Comparison of ENCODE assay signal across 9 cellular contexts in genomic region chr16:58638148-58639036, GRCh38. TPM values are rescaled to one million over a fixed set of nuclear protein-coding genes. Genes with fewer than 3 reads are reported as not detected.
A peak's percentile ranks its signal among the peaks of the same experiment; 100 is the strongest.
DNase-seq lines count a peak whose midpoint lies in the region; ATAC-seq and TF ChIP-seq lines count a peak whose summit lies in the region.
"Had no signal": no experiment of that assay in that cellular context is flagged by ENCODE, and none has a peak within 500 bp of the region (broad histone marks: within the 10 kb centered on the region; RNA-seq: fewer than 3 reads in every experiment).

No MANE protein-coding gene starts in this region.

- 36% methylated on average over 8 of the region's 8 CpGs for WGBS in liver

- H3K4me3 Mint-ChIP-seq in stimulated activated naive B cell treated with anti-CD40 and anti-IgM and Interleukin-4, amounts not matched to agents 10 μg/mL and 1 μg/mL and 100 μg/mL, for 72 hours = no peak overlapping the region

- H3K9ac ChIP-seq in liver (ENCODE audit: low read depth in 1 of 2, low read length in 2 of 2) = no peak overlapping the region

- no peaks in the 10 kb centered on the region for H3K36me3 ChIP-seq in liver (ENCODE audit: control insufficient read depth in 4 of 4, insufficient read depth in 3 of 4, low read depth in 1 of 4, low read length in 3 of 4)

- H3K36me3 Mint-ChIP-seq in stimulated activated naive B cell treated with anti-CD40 and anti-IgM and Interleukin-4, amounts not matched to agents 10 μg/mL and 1 μg/mL and 100 μg/mL, for 72 hours = no peaks in the 10 kb centered on the region

- H3K4me1 Mint-ChIP-seq in stimulated activated naive B cell treated with anti-CD40 and anti-IgM and Interleukin-4, amounts not matched to agents 10 μg/mL and 1 μg/mL and 100 μg/mL, for 72 hours = no peaks in the 10 kb centered on the region

- TF ChIP-seq CTCF in cardiac fibroblast (IDR thresholded peaks at IDR 0.05; ENCODE audit: low read depth, low read length) (peak; percentile 53), liver (IDR thresholded peaks at IDR 0.05; ENCODE audit: low read depth, low read length, missing input control) (peak; percentile 67)

- peaks cover 0 to 6% of the 10 kb centered on the region in 2 donors for H3K27me3 Mint-ChIP-seq in stimulated activated naive B cell treated with anti-CD40 and anti-IgM and Interleukin-4, amounts not matched to agents 10 μg/mL and 1 μg/mL and 100 μg/mL, for 72 hours

- peak; percentile 84 for TF ChIP-seq RAD21 in Ishikawa (IDR thresholded peaks at IDR 0.05; ENCODE audit: low read depth)
- peak; percentile 84 to 88 for TF ChIP-seq RAD21 in liver (IDR thresholded peaks at IDR 0.05)

- no peaks in the 10 kb centered on the region for H3K9me3 ChIP-seq in liver (ENCODE audit: control insufficient read depth in 4 of 4, low read length in 3 of 4)

- no peak for TF ChIP-seq EP300 in Ishikawa (IDR thresholded peaks at IDR 0.05; ENCODE audit: borderline replicate concordance)

- no peak overlapping the region for H3K27ac ChIP-seq in liver (ENCODE audit: low read depth in 1 of 2, low read length in 2 of 2)

- no peak overlapping the region for H3K4me3 ChIP-seq in cardiac fibroblast (replicated peaks in 1 of 2; ENCODE audit: low read depth in 2 of 2, low read length in 2 of 2)
- no peak overlapping the region for H3K4me3 ChIP-seq in liver (ENCODE audit: low read depth in 1 of 3, low read length in 3 of 3)

- H3K27ac Mint-ChIP-seq in stimulated activated naive B cell treated with anti-CD40 and anti-IgM and Interleukin-4, amounts not matched to agents 10 μg/mL and 1 μg/mL and 100 μg/mL, for 72 hours = no peak overlapping the region

- H3K4me1 ChIP-seq in liver (ENCODE audit: control insufficient read depth in 4 of 4, insufficient read depth in 4 of 4, low read length in 3 of 4) = peaks cover 2 to 10% (median 5%) of the 10 kb centered on the region in 4 donors

- DNase-seq in AG20443 (ENCODE audit: low spot score) = peak; percentile 91
- DNase-seq in cardiac fibroblast (ENCODE audit: low read depth in 2 of 2) = peak; percentile 89 to 91
- DNase-seq in NCI-H1105 (lab: John Stamatoyannopoulos, UW) = no peak
- no peak for DNase-seq in stimulated activated naive B cell treated with anti-CD40 and anti-IgM and Interleukin-4, amounts not matched to agents 10 μg/mL and 1 μg/mL and 100 μg/mL, for 72 hours
- DNase-seq in HuH-7 (ENCODE audit: low spot score) = no peak
- DNase-seq: NCI-H2227 treated with DMSO at 0.1 percent for 48 hours had no signal

- H3K9me3 Mint-ChIP-seq in stimulated activated naive B cell treated with anti-CD40 and anti-IgM and Interleukin-4, amounts not matched to agents 10 μg/mL and 1 μg/mL and 100 μg/mL, for 72 hours = no peaks in the 10 kb centered on the region

- no peak for ATAC-seq in GM21737 (IDR thresholded peaks at IDR 0.05; ENCODE audit: unreplicated experiment)
- no peak for ATAC-seq in stimulated activated naive B cell treated with anti-CD40 and anti-IgM and Interleukin-4, amounts not matched to agents 10 μg/mL and 1 μg/mL and 100 μg/mL, for 72 hours (replicated peaks)

- H3K27me3 ChIP-seq in liver (ENCODE audit: control insufficient read depth in 4 of 4, insufficient read depth in 4 of 4, low read length in 3 of 4) = no peaks in the 10 kb centered on the region

TF ChIP-seq in Ishikawa, 13 proteins besides CTCF, POLR2A, EP300 and RAD21 (continues in another document):
- TF ChIP-seq NFIC (IDR thresholded peaks at IDR 0.05) (peak; percentile 51; the same call in 1 of the 2 replicates), USF1 (IDR thresholded peaks at IDR 0.05) (0 out of 2 replicates have a peak, but pooled peaks have one; percentile 22), MAX (IDR thresholded peaks at IDR 0.05) (peak; percentile 26; the same call in 1 of the 2 replicates), TEAD4 (IDR thresholded peaks at IDR 0.05) (no peak), CREB1 (IDR thresholded peaks at IDR 0.05; ENCODE audit: low read depth) (no peak), TCF12 (IDR thresholded peaks at IDR 0.05; ENCODE audit: low read depth) (no peak), CEBPB (IDR thresholded peaks at IDR 0.05) (no peak), FOXM1 (IDR thresholded peaks at IDR 0.05; ENCODE audit: borderline replicate concordance, low read depth) (no peak)

TF ChIP-seq in liver, 16 proteins besides CTCF, POLR2A, EP300 and RAD21:
- no peak for TF ChIP-seq EGR1 (IDR thresholded peaks at IDR 0.05; ENCODE audit: low read depth in 2 of 2)
- TF ChIP-seq NR2F2 (IDR thresholded peaks at IDR 0.05) = no peak
- peak; percentile 37 for TF ChIP-seq SP1 (IDR thresholded peaks at IDR 0.05)
- TF ChIP-seq RXRA (IDR thresholded peaks at IDR 0.05) = peak in 1 of 2 donors; percentile 28
- peak; percentile 19 for TF ChIP-seq ATF3 (IDR thresholded peaks at IDR 0.05)
- no peak for TF ChIP-seq TAF1 (conservative IDR thresholded peaks at IDR 0.05)
- no peak for TF ChIP-seq MAX (IDR thresholded peaks at IDR 0.05)
- no peak for TF ChIP-seq YY1 (IDR thresholded peaks at IDR 0.05)
- no peak for TF ChIP-seq ZBTB33 (IDR thresholded peaks at IDR 0.05)
- TF ChIP-seq GABPA (IDR thresholded peaks at IDR 0.05 in 1 of 2, conservative IDR thresholded peaks at IDR 0.05 in 1 of 2) = no peak
- no peak for TF ChIP-seq HNF4G (IDR thresholded peaks at IDR 0.05)
- TF ChIP-seq JUND (IDR thresholded peaks at IDR 0.05) = peak in 1 of 2 donors; percentile 69
- TF ChIP-seq HNF4A (conservative IDR thresholded peaks at IDR 0.05) = peak; percentile 53 to 61
- TF ChIP-seq FOXA1 (IDR thresholded peaks at IDR 0.05) = no peak
TF ChIP-seq in liver: peak in this region for 5.

RNA-seq across cellular contexts. Expression of gene CNOT1, which starts 8.8 kb away (rescaled TPM):
- total RNA-seq in liver = 100 to 1,000 TPM; 116 to 131 TPM
- polyA plus RNA-seq in liver = 10 to 100 TPM; 34.0 to 40.8 TPM

RNA-seq across cellular contexts. Expression of gene SLC38A7, which starts 46.2 kb away (rescaled TPM):
- total RNA-seq in liver = 10 to 100 TPM; 11.3 to 18.7 TPM
- polyA plus RNA-seq in liver = 10 to 100 TPM in 1 of 2 donors, 1 to 10 TPM in 1; 7.9 to 10.6 TPM

Comparison
In these comparisons a context has a peak if more than half of its experiments do, and no peak if none do; other contexts are left out.
1. DNase-seq: peak in AG20443 (single experiment) and cardiac fibroblast (2 of 2); none in NCI-H1105 (single experiment), stimulated activated naive B cell treated with anti-CD40 and anti-IgM and Interleukin-4, amounts not matched to agents 10 μg/mL and 1 μg/mL and 100 μg/mL, for 72 hours (single experiment) and HuH-7 (single experiment).